15 cellular contexts compared by ENCODE assay signal in genomic region chr2:122390406-122390805, GRCh38.
DNase-seq lines count a peak whose midpoint lies in the region; ATAC-seq and TF ChIP-seq lines count a peak whose summit lies in the region.
"Had no signal": no experiment of that assay in that cellular context is flagged by ENCODE, and none has a peak within 500 bp of the region (broad histone marks: within the 10 kb centered on the region; RNA-seq: fewer than 3 reads in every experiment).

No MANE protein-coding gene starts in this region.

- DNase-seq in A673 (ENCODE audit: low spot score) (peak; percentile 87), GM12865 (ENCODE audit: low read depth) (peak; percentile 1), NB4 (ENCODE audit: low read depth) (peak; percentile 14), iPS-NIHi11 (ENCODE audit: low spot score) (peak; percentile 15), NCI-H446 (lab: John Stamatoyannopoulos, UW) (no peak), SKM-1 (lab: John Stamatoyannopoulos, UW; ENCODE audit: unreplicated experiment) (no peak), GM23248 (no peak)
- DNase-seq: activated CD4-positive, alpha-beta T cell treated with anti-CD3 and anti-CD28 coated beads, Interleukin-2, amount 10 ng/mL, durations not matched to agents 7 days and 5 days; DMS79 treated with DMSO at 0.1 percent for 48 hours; KG1; NCI-H2081 treated with DMSO at 0.1 percent for 48 hours; pancreas had no signal

- H3K4me1 ChIP-seq in A673 (ENCODE audit: insufficient read depth, low read length, poor library complexity, severe bottlenecking) = peaks cover 40% of the 10 kb centered on the region
- no peaks in the 10 kb centered on the region for H3K4me1 ChIP-seq in GM23248 (ENCODE audit: insufficient read depth)
- H3K4me1 ChIP-seq: pancreas had no signal

- no peak overlapping the region for H3K9ac ChIP-seq in GM23248

- in situ Hi-C loops in GM23248 (cut with MboI) = no loop called here

- no peak for TF ChIP-seq CTCF in A673 (conservative IDR thresholded peaks at IDR 0.05; ENCODE audit: low read depth, low read length)
- TF ChIP-seq CTCF in GM12865 (IDR thresholded peaks at IDR 0.05; ENCODE audit: insufficient read depth, low read depth, low read length, missing control alignments) = no peak
- TF ChIP-seq CTCF in NB4 (IDR thresholded peaks at IDR 0.05; ENCODE audit: low read depth, low read length) = no peak

- H3K79me2 ChIP-seq in GM23248 (ENCODE audit: insufficient read depth) = no peaks in the 10 kb centered on the region

- H3K4me3 ChIP-seq in A673 (ENCODE audit: low read depth, low read length, poor library complexity, severe bottlenecking) (no peak overlapping the region), GM12865 (ENCODE audit: low read depth, low read length) (no peak overlapping the region), NB4 (ENCODE audit: low read depth, low read length) (no peak overlapping the region), GM23248 (no peak overlapping the region)
- H3K4me3 ChIP-seq: cardiac muscle cell, pancreas had no signal

- H2AFZ ChIP-seq in GM23248 = no peak overlapping the region

- intact Hi-C loops in A673 (cut with micrococcal nuclease; ENCODE audit: unreplicated experiment) = loop anchor here (5.0 to 10.0 kb wide), 2 partner anchors 112 to 354 kb away; no protein-coding TSS in a partner anchor

- TF ChIP-seq POLR2A in NB4 (IDR thresholded peaks at IDR 0.05; ENCODE audit: extremely low read depth, insufficient read length) = no peak

- CTCF ChIA-PET in A673 (lab: Charles Lee) = no interaction called here

- no peaks in the 10 kb centered on the region for H3K36me3 ChIP-seq in A673 (ENCODE audit: insufficient read depth, low read length, poor library complexity, severe bottlenecking)
- H3K36me3 ChIP-seq in GM23248 (ENCODE audit: low read depth) = no peaks in the 10 kb centered on the region
- H3K36me3 ChIP-seq: cardiac muscle cell, pancreas had no signal

- BruUV-seq in A673 (replicated peaks; lab: Mats Ljungman, UMichigan) = no TSS peak

- peak overlapping the region; percentile 83 for H3K27ac ChIP-seq in A673 (ENCODE audit: low read depth, low read length, poor library complexity, severe bottlenecking)
- H3K27ac ChIP-seq in GM23248 = no peak overlapping the region
- H3K27ac ChIP-seq: cardiac muscle cell, epithelial cell of prostate, pancreas had no signal

- H3F3A ChIP-seq in GM23248 (ENCODE audit: insufficient read depth) = no peaks in the 10 kb centered on the region

- POLR2A ChIA-PET in A673 (lab: Charles Lee; ENCODE audit: low non-redundant PET) = no interaction called here

- H3K9me2 ChIP-seq in GM23248 (ENCODE audit: insufficient read depth) = no peaks in the 10 kb centered on the region; the same call in 1 of the 2 replicates

- H3K4me2 ChIP-seq in GM23248 (ENCODE audit: unreplicated experiment) = no peak overlapping the region

- ATAC-seq in HG02973 (IDR thresholded peaks at IDR 0.05; ENCODE audit: unreplicated experiment) = no peak
- ATAC-seq: pancreas had no signal

- WGBS in GM23248 (ENCODE audit: low coverage in 1 of 2, low lambda C conversion rate in 2 of 2, missing lambda C conversion rate in 2 of 2), 2 experiments = 0 to 7% methylated on average over 1 of the region's 1 CpG

- no peaks in the 10 kb centered on the region for H4K20me1 ChIP-seq in GM23248 (ENCODE audit: insufficient read depth)

- H3K27me3 ChIP-seq in A673 (replicated peaks; ENCODE audit: insufficient read depth, low read depth, low read length, poor library complexity) = no peaks in the 10 kb centered on the region
- no peaks in the 10 kb centered on the region for H3K27me3 ChIP-seq in GM23248 (replicated peaks; ENCODE audit: insufficient read depth)
- H3K27me3 ChIP-seq: cardiac muscle cell, pancreas had no signal

- H3K9me3 ChIP-seq in A673 (ENCODE audit: low read depth, low read length, poor library complexity, severe bottlenecking) (peaks cover 18% of the 10 kb centered on the region), GM23248 (ENCODE audit: low read depth) (no peaks in the 10 kb centered on the region)
- H3K9me3 ChIP-seq: pancreas had no signal

Comparison
In these comparisons a context has a peak if more than half of its experiments do, and no peak if none do; other contexts are left out.
1. DNase-seq: peak in A673 (single experiment), GM12865 (single experiment), NB4 (single experiment) and iPS-NIHi11 (single experiment); none in NCI-H446 (0 of 2), SKM-1 (single experiment) and GM23248 (single experiment).